In genomic region chr12:62930546-62931425, GRCh38 we compare ENCODE assay signal across 17 cellular contexts. TPM values are rescaled to one million over a fixed set of nuclear protein-coding genes. Genes with fewer than 3 reads are reported as not detected.
DNase-seq lines count a peak whose midpoint lies in the region; ATAC-seq and TF ChIP-seq lines count a peak whose summit lies in the region.
"Had no signal": no experiment of that assay in that cellular context is flagged by ENCODE, and none has a peak within 500 bp of the region (broad histone marks: within the 10 kb centered on the region; RNA-seq: fewer than 3 reads in every experiment).

No MANE protein-coding gene starts in this region.

- H3K4me1 Mint-ChIP-seq in chondrocyte (ENCODE audit: low read depth), result peaks cover 50% of the 10 kb centered on the region
- H3K4me1 Mint-ChIP-seq in neural progenitor cell, result peaks cover 29% of the 10 kb centered on the region

- H3K79me2 ChIP-seq in Loucy (ENCODE audit: insufficient read depth, low read length) (peaks cover 80% of the 10 kb centered on the region), neural progenitor cell (ENCODE audit: low read depth) (no peaks in the 10 kb centered on the region)

- H2AFZ ChIP-seq in Loucy (ENCODE audit: low read length), result no peak overlapping the region
- peak overlapping the region; percentile 14 for H2AFZ ChIP-seq in neural progenitor cell (replicated peaks)

- peaks cover 5% of the 10 kb centered on the region; the same call in 1 of the 2 replicates for H3F3A ChIP-seq in Loucy (ENCODE audit: low read depth)
- H3F3A ChIP-seq in neural progenitor cell (ENCODE audit: low read depth), result peaks cover 19% of the 10 kb centered on the region

- H3K27ac Mint-ChIP-seq in chondrocyte (ENCODE audit: unreplicated experiment) (peak overlapping the region; percentile 78), neural progenitor cell (no peak overlapping the region)
- H3K27ac Mint-ChIP-seq: activated naive CD4-positive, alpha-beta T cell treated with anti-CD3 and anti-CD28 coated beads for 36 hours; dendritic cell treated with granulocyte-macrophage colony-stimulating factor and Interleukin-4, amounts not matched to agents 40 ng/mL and 50 ng/mL, for 4 days had no signal

- H3K9me3 ChIP-seq in Loucy (ENCODE audit: insufficient read depth, low read depth, low read length) (no peaks in the 10 kb centered on the region), neural progenitor cell (ENCODE audit: low read depth) (no peaks in the 10 kb centered on the region)
- H3K9me3 ChIP-seq: left ventricle myocardium inferior, psoas muscle, stomach had no signal

- peak; percentile 5 for DNase-seq in EL
- no peak for DNase-seq in chondrocyte (ENCODE audit: low spot score)
- no peak for DNase-seq in neural progenitor cell (ENCODE audit: low spot score)
- DNase-seq in ureter (ENCODE audit: low spot score), result no peak
- no peak for DNase-seq in KBM-7
- no peak for DNase-seq in HT-29 (ENCODE audit: low spot score)
- DNase-seq: activated naive CD4-positive, alpha-beta T cell treated with anti-CD3 and anti-CD28 coated beads for 36 hours; DMS79; left ventricle myocardium inferior; NCI-H2081 treated with DMSO at 0.1 percent for 48 hours; psoas muscle; stimulated activated CD4-positive, alpha-beta T cell treated with anti-CD3 and anti-CD28 coated beads, Interleukin-12 subunit alpha, Interleukin-12 subunit beta, amount 100 ng/mL, for 4 hours; stomach had no signal

- TF ChIP-seq CTCF in Loucy (conservative IDR thresholded peaks at IDR 0.05; ENCODE audit: low read length) (no peak), chondrocyte (IDR thresholded peaks at IDR 0.05) (no peak), neural progenitor cell (IDR thresholded peaks at IDR 0.05) (no peak)

- H3K9ac ChIP-seq in Loucy (ENCODE audit: low read depth, low read length, poor library complexity, severe bottlenecking) (peak overlapping the region; percentile 59), neural progenitor cell (no peak overlapping the region)

- no peak overlapping the region for H3K4me3 Mint-ChIP-seq in chondrocyte (ENCODE audit: unreplicated experiment)
- H3K4me3 Mint-ChIP-seq in neural progenitor cell, result no peak overlapping the region
- H3K4me3 Mint-ChIP-seq: activated naive CD4-positive, alpha-beta T cell treated with anti-CD3 and anti-CD28 coated beads for 36 hours; dendritic cell treated with granulocyte-macrophage colony-stimulating factor and Interleukin-4, amounts not matched to agents 40 ng/mL and 50 ng/mL, for 4 days had no signal

- ATAC-seq in HG03025 (IDR thresholded peaks at IDR 0.05; ENCODE audit: low FRiP score, unreplicated experiment), result no peak
- ATAC-seq: psoas muscle had no signal

- H3K36me3 ChIP-seq in Loucy (ENCODE audit: insufficient read depth, low read length) (no peaks in the 10 kb centered on the region), neural progenitor cell (no peaks in the 10 kb centered on the region)
- H3K36me3 ChIP-seq: left ventricle myocardium inferior, stomach had no signal

- H3K4me2 ChIP-seq in Loucy (ENCODE audit: low read depth, low read length, poor library complexity, severe bottlenecking) (peak overlapping the region; percentile 82), neural progenitor cell (no peak overlapping the region)

- no peaks in the 10 kb centered on the region for H3K9me3 Mint-ChIP-seq in chondrocyte (ENCODE audit: low read depth)
- H3K9me3 Mint-ChIP-seq in neural progenitor cell, result no peaks in the 10 kb centered on the region
- H3K9me3 Mint-ChIP-seq: activated naive CD4-positive, alpha-beta T cell treated with anti-CD3 and anti-CD28 coated beads for 36 hours; dendritic cell treated with granulocyte-macrophage colony-stimulating factor and Interleukin-4, amounts not matched to agents 40 ng/mL and 50 ng/mL, for 4 days had no signal

- H3K4me1 ChIP-seq in Loucy (ENCODE audit: insufficient read depth, low read length, poor library complexity, severe bottlenecking) (peaks cover 74% of the 10 kb centered on the region), neural progenitor cell (peaks cover 11% of the 10 kb centered on the region)
- H3K4me1 ChIP-seq: psoas muscle had no signal

- in situ Hi-C loops in KBM-7 (cut with MboI; ENCODE audit: low pct_unique_long_range_greater_than_20kb, low sequenced_read_pairs), result no loop called here

- H4K20me1 ChIP-seq in Loucy (ENCODE audit: insufficient read depth, low read length, poor library complexity, severe bottlenecking) (peaks cover 23% of the 10 kb centered on the region), neural progenitor cell (ENCODE audit: low read depth) (peaks cover 9% of the 10 kb centered on the region)

- H3K9me2 ChIP-seq in Loucy (replicated peaks; ENCODE audit: low read depth, low read length), result no peaks in the 10 kb centered on the region

- H3K27me3 Mint-ChIP-seq in chondrocyte (ENCODE audit: low read depth) (no peaks in the 10 kb centered on the region), neural progenitor cell (ENCODE audit: insufficient read depth, low read depth) (peaks cover 13% of the 10 kb centered on the region)

- H3K4me3 ChIP-seq in Loucy (ENCODE audit: low read length, poor library complexity, severe bottlenecking) (peak overlapping the region; percentile 67), neural progenitor cell (no peak overlapping the region)
- H3K4me3 ChIP-seq: left ventricle myocardium inferior, psoas muscle, stomach had no signal

- H3K27ac ChIP-seq in neural progenitor cell, result no peak overlapping the region
- H3K27ac ChIP-seq: left ventricle myocardium inferior, psoas muscle had no signal

- H3K36me3 Mint-ChIP-seq in chondrocyte (ENCODE audit: low read depth), result peaks cover 4% of the 10 kb centered on the region
- H3K36me3 Mint-ChIP-seq in neural progenitor cell, result no peaks in the 10 kb centered on the region

- no peaks in the 10 kb centered on the region for H3K27me3 ChIP-seq in Loucy (ENCODE audit: insufficient read depth, low read length, poor library complexity, severe bottlenecking)
- peaks cover 27% of the 10 kb centered on the region for H3K27me3 ChIP-seq in neural progenitor cell

RNA-seq across cellular contexts. Expression of gene PPM1H, which starts 4.2 kb away (rescaled TPM):
- total RNA-seq in chondrocyte (34.3 to 55.9 TPM (median 44.8 TPM) in 3 replicates), neural progenitor cell (ENCODE audit: low replicate concordance) (3.5 and 4.6 TPM in 2 replicates), ureter (16.2 TPM)
- 12.4 and 18.9 TPM in 2 replicates for total RNA-seq in HT-29 (2014; rRNA removed; shearing (Covaris generic))
- total RNA-seq: activated naive CD4-positive, alpha-beta T cell treated with anti-CD3 and anti-CD28 coated beads for 36 hours; T-helper 1 cell treated with Interleukin-12 subunit alpha and Interleukin-12 subunit beta and Interleukin-4 antibody, amounts not matched to agents 30 ng/mL and 1 ng/mL, for 36 hours had no signal
